In the genomic region with DNA sequence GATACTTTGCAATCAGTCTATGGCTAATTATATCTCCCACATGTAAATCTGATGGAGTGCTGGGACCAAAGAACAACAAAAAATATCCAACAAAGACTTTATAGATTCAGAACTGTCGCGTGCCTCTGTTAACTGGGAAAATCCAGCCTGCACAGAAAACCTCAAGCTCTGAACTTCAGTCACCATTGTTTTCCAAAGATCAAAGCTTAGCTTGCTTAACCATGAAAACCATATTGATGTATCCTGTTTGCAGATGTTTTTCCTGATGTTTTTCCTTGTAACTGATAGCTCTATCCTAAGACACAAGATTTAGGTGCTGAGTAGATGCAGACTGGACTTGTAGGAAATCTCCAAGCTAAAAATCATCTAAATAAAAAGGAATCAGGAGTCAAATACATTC, we compare ENCODE assay signal across 29 cellular contexts.
"Had no signal": no experiment of that assay in that cellular context is flagged by ENCODE, and none has a peak within 500 bp of the region (broad histone marks: within the 10 kb centered on the region; RNA-seq: fewer than 3 reads in every experiment).

No MANE protein-coding gene starts in this region.

- DNase-seq: activated B cell treated with CpG ODN at 0.5 μM for 24 hours; activated CD4-positive, alpha-beta memory T cell treated with anti-CD3 and anti-CD28 coated beads for 36 hours; activated CD4-positive, alpha-beta T cell treated with anti-CD3 and anti-CD28 coated beads for 4 hours; activated CD4-positive, alpha-beta T cell treated with anti-CD3 and anti-CD28 coated beads, Interleukin-2, amount 50 U/mL, for 1 hour; activated CD4-positive, CD25-positive, alpha-beta regulatory T cell treated with anti-CD3 and anti-CD28 coated beads, Interleukin-2, amount 50 U/mL, for 72 hours; activated CD8-positive, alpha-beta memory T cell treated with anti-CD3 and anti-CD28 coated beads, Interleukin-2, amount 50 U/mL, for 4 hours; activated gamma-delta T cell treated with Interleukin-2 at 50 U/mL for 16 hours; activated naive CD4-positive, alpha-beta T cell treated with anti-CD3 and anti-CD28 coated beads for 36 hours; activated T-cell treated with anti-CD3 and anti-CD28 coated beads for 4 hours; activated T-cell treated with anti-CD3 and anti-CD28 coated beads, Interleukin-2, amount 50 U/mL, for 4 hours; adrenal gland; caudate nucleus; Kasumi-1; KG1; NCI-H1048; NCI-H1105 treated with DMSO at 0.1 percent for 48 hours; NCI-H1436 treated with DMSO at 0.1 percent for 48 hours; NCI-H1694 treated with DMSO at 0.1 percent for 48 hours; NCI-H2029; NCI-H345; NCI-H524 treated with DMSO at 0.1 percent for 48 hours; Peyer's patch; RPMI8226; SIG-M5; T-cell; T-helper 17 cell had no signal

- H3K4me1 Mint-ChIP-seq: activated B cell treated with CpG ODN at 0.5 μM for 24 hours, T-cell, T-helper 17 cell had no signal

- H3K27me3 Mint-ChIP-seq: brain had no signal

- H3K27ac Mint-ChIP-seq: activated B cell treated with CpG ODN at 0.5 μM for 24 hours; activated CD4-positive, alpha-beta memory T cell treated with anti-CD3 and anti-CD28 coated beads for 36 hours; activated naive CD4-positive, alpha-beta T cell treated with anti-CD3 and anti-CD28 coated beads for 36 hours; activated naive CD4-positive, alpha-beta T cell treated with anti-CD3 and anti-CD28 coated beads, Interleukin-2, amount 50 U/mL, for 72 hours; activated T-helper 1 cell treated with anti-CD3 and anti-CD28 coated beads, Interleukin-12 subunit alpha, Interleukin-12 subunit beta, Interleukin-2, Interleukin-4 antibody, amounts not matched to agents 30 ng/mL and 10 ng/mL and 1 ng/mL, durations not matched to agents 14 hours and 24 hours and 36 hours; T-cell; T-helper 17 cell had no signal

- H3K4me3 Mint-ChIP-seq: activated B cell treated with CpG ODN at 0.5 μM for 24 hours; activated CD4-positive, alpha-beta memory T cell treated with anti-CD3 and anti-CD28 coated beads for 36 hours; activated naive CD4-positive, alpha-beta T cell treated with anti-CD3 and anti-CD28 coated beads for 36 hours; activated T-cell treated with anti-CD3 and anti-CD28 coated beads, Interleukin-2, amount 50 U/mL, for 4 hours; activated T-helper 1 cell treated with anti-CD3 and anti-CD28 coated beads, Interleukin-12 subunit alpha, Interleukin-12 subunit beta, Interleukin-2, Interleukin-4 antibody, amounts not matched to agents 30 ng/mL and 10 ng/mL and 1 ng/mL, durations not matched to agents 14 hours and 24 hours and 36 hours; brain; T-cell; T-helper 17 cell had no signal

- H3K9me3 Mint-ChIP-seq: activated B cell treated with CpG ODN at 0.5 μM for 24 hours; activated CD4-positive, alpha-beta memory T cell treated with anti-CD3 and anti-CD28 coated beads for 36 hours; activated naive CD4-positive, alpha-beta T cell treated with anti-CD3 and anti-CD28 coated beads, Interleukin-2, amount 50 U/mL, for 72 hours; activated T-cell treated with anti-CD3 and anti-CD28 coated beads, Interleukin-2, amount 50 U/mL, for 4 hours; activated T-helper 1 cell treated with anti-CD3 and anti-CD28 coated beads, Interleukin-12 subunit alpha, Interleukin-12 subunit beta, Interleukin-2, Interleukin-4 antibody, amounts not matched to agents 30 ng/mL and 10 ng/mL and 1 ng/mL, durations not matched to agents 14 hours and 24 hours and 36 hours; T-cell had no signal

- H3K36me3 Mint-ChIP-seq: activated CD4-positive, alpha-beta memory T cell treated with anti-CD3 and anti-CD28 coated beads for 36 hours; activated naive CD4-positive, alpha-beta T cell treated with anti-CD3 and anti-CD28 coated beads, Interleukin-2, amount 50 U/mL, for 72 hours; T-cell had no signal

- ATAC-seq: activated naive CD4-positive, alpha-beta T cell treated with anti-CD3 and anti-CD28 coated beads, Interleukin-2, amount 50 U/mL, for 72 hours; activated T-cell treated with anti-CD3 and anti-CD28 coated beads, Interleukin-2, amount 50 U/mL, for 4 hours; T-cell; T-helper 17 cell had no signal
